1 cellular context compared by ENCODE assay signal in genomic region chr7:156614434-156615264, GRCh38.
A peak's percentile ranks its signal among the peaks of the same experiment; 100 is the strongest.
TF ChIP-seq lines count a peak whose summit lies in the region.

No MANE protein-coding gene starts in this region.

TF ChIP-seq in HepG2, 621 proteins besides CTCF, POLR2A, EP300 and RAD21 (continued from another document and continues in another):
- no peak; the same call in 1 of the 2 replicates for TF ChIP-seq ZNF460 (CRISPR knock-in tag; IDR thresholded peaks at IDR 0.05; ENCODE audit: borderline replicate concordance)
- no peak for TF ChIP-seq MTF1 (CRISPR knock-in tag; IDR thresholded peaks at IDR 0.05)
- TF ChIP-seq, protein P1, sequence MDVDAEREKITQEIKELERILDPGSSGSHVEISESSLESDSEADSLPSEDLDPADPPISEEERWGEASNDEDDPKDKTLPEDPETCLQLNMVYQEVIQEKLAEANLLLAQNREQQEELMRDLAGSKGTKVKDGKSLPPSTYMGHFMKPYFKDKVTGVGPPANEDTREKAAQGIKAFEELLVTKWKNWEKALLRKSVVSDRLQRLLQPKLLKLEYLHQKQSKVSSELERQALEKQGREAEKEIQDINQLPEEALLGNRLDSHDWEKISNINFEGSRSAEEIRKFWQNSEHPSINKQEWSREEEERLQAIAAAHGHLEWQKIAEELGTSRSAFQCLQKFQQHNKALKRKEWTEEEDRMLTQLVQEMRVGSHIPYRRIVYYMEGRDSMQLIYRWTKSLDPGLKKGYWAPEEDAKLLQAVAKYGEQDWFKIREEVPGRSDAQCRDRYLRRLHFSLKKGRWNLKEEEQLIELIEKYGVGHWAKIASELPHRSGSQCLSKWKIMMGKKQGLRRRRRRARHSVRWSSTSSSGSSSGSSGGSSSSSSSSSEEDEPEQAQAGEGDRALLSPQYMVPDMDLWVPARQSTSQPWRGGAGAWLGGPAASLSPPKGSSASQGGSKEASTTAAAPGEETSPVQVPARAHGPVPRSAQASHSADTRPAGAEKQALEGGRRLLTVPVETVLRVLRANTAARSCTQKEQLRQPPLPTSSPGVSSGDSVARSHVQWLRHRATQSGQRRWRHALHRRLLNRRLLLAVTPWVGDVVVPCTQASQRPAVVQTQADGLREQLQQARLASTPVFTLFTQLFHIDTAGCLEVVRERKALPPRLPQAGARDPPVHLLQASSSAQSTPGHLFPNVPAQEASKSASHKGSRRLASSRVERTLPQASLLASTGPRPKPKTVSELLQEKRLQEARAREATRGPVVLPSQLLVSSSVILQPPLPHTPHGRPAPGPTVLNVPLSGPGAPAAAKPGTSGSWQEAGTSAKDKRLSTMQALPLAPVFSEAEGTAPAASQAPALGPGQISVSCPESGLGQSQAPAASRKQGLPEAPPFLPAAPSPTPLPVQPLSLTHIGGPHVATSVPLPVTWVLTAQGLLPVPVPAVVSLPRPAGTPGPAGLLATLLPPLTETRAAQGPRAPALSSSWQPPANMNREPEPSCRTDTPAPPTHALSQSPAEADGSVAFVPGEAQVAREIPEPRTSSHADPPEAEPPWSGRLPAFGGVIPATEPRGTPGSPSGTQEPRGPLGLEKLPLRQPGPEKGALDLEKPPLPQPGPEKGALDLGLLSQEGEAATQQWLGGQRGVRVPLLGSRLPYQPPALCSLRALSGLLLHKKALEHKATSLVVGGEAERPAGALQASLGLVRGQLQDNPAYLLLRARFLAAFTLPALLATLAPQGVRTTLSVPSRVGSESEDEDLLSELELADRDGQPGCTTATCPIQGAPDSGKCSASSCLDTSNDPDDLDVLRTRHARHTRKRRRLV (CRISPR knock-in tag; IDR thresholded peaks at IDR 0.05) = no peak
- no peak for TF ChIP-seq ZNF20 (CRISPR knock-in tag; IDR thresholded peaks at IDR 0.05)
- no peak for TF ChIP-seq ATM (IDR thresholded peaks at IDR 0.05; ENCODE audit: borderline replicate concordance)
- TF ChIP-seq ADNP (CRISPR knock-in tag; IDR thresholded peaks at IDR 0.05) = no peak
- TF ChIP-seq ZBED4 (CRISPR knock-in tag; IDR thresholded peaks at IDR 0.05; ENCODE audit: borderline replicate concordance) = peak; percentile 84
- no peak for TF ChIP-seq MBNL3 (CRISPR knock-in tag; conservative IDR thresholded peaks at IDR 0.05)
- TF ChIP-seq ZNF615 (CRISPR knock-in tag; IDR thresholded peaks at IDR 0.05; ENCODE audit: borderline replicate concordance) = peak; percentile 89; the same call in 1 of the 2 replicates
- TF ChIP-seq, protein P2, sequence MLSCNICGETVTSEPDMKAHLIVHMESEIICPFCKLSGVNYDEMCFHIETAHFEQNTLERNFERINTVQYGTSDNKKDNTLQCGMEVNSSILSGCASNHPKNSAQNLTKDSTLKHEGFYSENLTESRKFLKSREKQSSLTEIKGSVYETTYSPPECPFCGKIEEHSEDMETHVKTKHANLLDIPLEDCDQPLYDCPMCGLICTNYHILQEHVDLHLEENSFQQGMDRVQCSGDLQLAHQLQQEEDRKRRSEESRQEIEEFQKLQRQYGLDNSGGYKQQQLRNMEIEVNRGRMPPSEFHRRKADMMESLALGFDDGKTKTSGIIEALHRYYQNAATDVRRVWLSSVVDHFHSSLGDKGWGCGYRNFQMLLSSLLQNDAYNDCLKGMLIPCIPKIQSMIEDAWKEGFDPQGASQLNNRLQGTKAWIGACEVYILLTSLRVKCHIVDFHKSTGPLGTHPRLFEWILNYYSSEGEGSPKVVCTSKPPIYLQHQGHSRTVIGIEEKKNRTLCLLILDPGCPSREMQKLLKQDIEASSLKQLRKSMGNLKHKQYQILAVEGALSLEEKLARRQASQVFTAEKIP (CRISPR knock-in tag; IDR thresholded peaks at IDR 0.05; ENCODE audit: borderline replicate concordance) = no peak
- no peak for TF ChIP-seq ZNF891 (CRISPR knock-in tag; IDR thresholded peaks at IDR 0.05)
- TF ChIP-seq ZEB1 (IDR thresholded peaks at IDR 0.05; ENCODE audit: insufficient replicate concordance, low read depth) = peak; percentile 96
- TF ChIP-seq ZNF766 (CRISPR knock-in tag; IDR thresholded peaks at IDR 0.05; ENCODE audit: borderline replicate concordance) = 0 out of 2 replicates have a peak, but pooled peaks have one; percentile 0
- TF ChIP-seq TFAP4 (IDR thresholded peaks at IDR 0.05; ENCODE audit: borderline replicate concordance, low read depth) = peak; percentile 91
- TF ChIP-seq FOXO1 (CRISPR knock-in tag; IDR thresholded peaks at IDR 0.05) = peak; percentile 40
- TF ChIP-seq, protein P3, sequence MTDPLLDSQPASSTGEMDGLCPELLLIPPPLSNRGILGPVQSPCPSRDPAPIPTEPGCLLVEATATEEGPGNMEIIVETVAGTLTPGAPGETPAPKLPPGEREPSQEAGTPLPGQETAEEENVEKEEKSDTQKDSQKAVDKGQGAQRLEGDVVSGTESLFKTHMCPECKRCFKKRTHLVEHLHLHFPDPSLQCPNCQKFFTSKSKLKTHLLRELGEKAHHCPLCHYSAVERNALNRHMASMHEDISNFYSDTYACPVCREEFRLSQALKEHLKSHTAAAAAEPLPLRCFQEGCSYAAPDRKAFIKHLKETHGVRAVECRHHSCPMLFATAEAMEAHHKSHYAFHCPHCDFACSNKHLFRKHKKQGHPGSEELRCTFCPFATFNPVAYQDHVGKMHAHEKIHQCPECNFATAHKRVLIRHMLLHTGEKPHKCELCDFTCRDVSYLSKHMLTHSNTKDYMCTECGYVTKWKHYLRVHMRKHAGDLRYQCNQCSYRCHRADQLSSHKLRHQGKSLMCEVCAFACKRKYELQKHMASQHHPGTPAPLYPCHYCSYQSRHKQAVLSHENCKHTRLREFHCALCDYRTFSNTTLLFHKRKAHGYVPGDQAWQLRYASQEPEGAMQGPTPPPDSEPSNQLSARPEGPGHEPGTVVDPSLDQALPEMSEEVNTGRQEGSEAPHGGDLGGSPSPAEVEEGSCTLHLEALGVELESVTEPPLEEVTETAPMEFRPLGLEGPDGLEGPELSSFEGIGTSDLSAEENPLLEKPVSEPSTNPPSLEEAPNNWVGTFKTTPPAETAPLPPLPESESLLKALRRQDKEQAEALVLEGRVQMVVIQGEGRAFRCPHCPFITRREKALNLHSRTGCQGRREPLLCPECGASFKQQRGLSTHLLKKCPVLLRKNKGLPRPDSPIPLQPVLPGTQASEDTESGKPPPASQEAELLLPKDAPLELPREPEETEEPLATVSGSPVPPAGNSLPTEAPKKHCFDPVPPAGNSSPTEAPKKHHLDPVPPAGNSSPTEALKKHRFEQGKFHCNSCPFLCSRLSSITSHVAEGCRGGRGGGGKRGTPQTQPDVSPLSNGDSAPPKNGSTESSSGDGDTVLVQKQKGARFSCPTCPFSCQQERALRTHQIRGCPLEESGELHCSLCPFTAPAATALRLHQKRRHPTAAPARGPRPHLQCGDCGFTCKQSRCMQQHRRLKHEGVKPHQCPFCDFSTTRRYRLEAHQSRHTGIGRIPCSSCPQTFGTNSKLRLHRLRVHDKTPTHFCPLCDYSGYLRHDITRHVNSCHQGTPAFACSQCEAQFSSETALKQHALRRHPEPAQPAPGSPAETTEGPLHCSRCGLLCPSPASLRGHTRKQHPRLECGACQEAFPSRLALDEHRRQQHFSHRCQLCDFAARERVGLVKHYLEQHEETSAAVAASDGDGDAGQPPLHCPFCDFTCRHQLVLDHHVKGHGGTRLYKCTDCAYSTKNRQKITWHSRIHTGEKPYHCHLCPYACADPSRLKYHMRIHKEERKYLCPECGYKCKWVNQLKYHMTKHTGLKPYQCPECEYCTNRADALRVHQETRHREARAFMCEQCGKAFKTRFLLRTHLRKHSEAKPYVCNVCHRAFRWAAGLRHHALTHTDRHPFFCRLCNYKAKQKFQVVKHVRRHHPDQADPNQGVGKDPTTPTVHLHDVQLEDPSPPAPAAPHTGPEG (CRISPR knock-in tag; IDR thresholded peaks at IDR 0.05) = no peak
- TF ChIP-seq SSRP1 (CRISPR knock-in tag; IDR thresholded peaks at IDR 0.05) = no peak; the same call in 1 of the 2 replicates
- TF ChIP-seq HNF4G (IDR thresholded peaks at IDR 0.05; ENCODE audit: borderline replicate concordance, low read depth, low read length) = peak; percentile 90
- TF ChIP-seq HNF4G (CRISPR knock-in tag; IDR thresholded peaks at IDR 0.05; ENCODE audit: borderline replicate concordance, low read depth) = 0 out of 2 replicates have a peak, but pooled peaks have one; percentile 74
- no peak for TF ChIP-seq ZNF749 (CRISPR knock-in tag; IDR thresholded peaks at IDR 0.05; ENCODE audit: borderline replicate concordance)
- TF ChIP-seq IKZF5 (CRISPR knock-in tag; IDR thresholded peaks at IDR 0.05) = peak; percentile 90
- TF ChIP-seq MAFK (conservative IDR thresholded peaks at IDR 0.05 in 1 of 2, IDR thresholded peaks at IDR 0.05 in 1 of 2; ENCODE audit: low read length in 2 of 2) = peak; percentile 2 to 27; a peak in 3 of 4 replicates
- TF ChIP-seq, protein P4, sequence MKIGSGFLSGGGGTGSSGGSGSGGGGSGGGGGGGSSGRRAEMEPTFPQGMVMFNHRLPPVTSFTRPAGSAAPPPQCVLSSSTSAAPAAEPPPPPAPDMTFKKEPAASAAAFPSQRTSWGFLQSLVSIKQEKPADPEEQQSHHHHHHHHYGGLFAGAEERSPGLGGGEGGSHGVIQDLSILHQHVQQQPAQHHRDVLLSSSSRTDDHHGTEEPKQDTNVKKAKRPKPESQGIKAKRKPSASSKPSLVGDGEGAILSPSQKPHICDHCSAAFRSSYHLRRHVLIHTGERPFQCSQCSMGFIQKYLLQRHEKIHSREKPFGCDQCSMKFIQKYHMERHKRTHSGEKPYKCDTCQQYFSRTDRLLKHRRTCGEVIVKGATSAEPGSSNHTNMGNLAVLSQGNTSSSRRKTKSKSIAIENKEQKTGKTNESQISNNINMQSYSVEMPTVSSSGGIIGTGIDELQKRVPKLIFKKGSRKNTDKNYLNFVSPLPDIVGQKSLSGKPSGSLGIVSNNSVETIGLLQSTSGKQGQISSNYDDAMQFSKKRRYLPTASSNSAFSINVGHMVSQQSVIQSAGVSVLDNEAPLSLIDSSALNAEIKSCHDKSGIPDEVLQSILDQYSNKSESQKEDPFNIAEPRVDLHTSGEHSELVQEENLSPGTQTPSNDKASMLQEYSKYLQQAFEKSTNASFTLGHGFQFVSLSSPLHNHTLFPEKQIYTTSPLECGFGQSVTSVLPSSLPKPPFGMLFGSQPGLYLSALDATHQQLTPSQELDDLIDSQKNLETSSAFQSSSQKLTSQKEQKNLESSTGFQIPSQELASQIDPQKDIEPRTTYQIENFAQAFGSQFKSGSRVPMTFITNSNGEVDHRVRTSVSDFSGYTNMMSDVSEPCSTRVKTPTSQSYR (CRISPR knock-in tag; IDR thresholded peaks at IDR 0.05; ENCODE audit: borderline replicate concordance) = peak; percentile 48; the same call in 1 of the 2 replicates
- no peak for TF ChIP-seq ZNF674 (CRISPR knock-in tag; IDR thresholded peaks at IDR 0.05; ENCODE audit: low read depth)
- TF ChIP-seq KLF12 (CRISPR knock-in tag; IDR thresholded peaks at IDR 0.05; ENCODE audit: borderline replicate concordance) = no peak
